Comparison of ENCODE assay signal across 1 cellular context in the genomic region with DNA sequence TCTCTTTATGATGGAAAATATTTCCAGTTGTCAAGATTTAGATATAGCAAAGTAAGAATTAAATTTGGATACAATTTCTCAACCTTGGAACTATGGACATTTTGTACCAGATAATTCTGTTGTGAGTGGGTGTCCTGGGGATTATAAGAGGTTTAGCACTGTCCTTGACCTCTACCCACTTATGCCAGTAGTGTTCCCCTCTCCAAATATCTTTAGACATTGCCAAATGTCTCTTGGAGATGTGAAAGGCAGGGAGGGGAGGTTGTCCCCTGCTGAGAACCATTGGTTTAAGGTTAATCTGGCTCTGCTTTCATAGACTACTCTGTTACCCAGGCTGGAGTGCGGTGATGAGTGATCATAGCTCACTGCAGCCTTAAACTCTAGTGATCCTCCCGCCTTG.
TF ChIP-seq lines count a peak whose summit lies in the region.

A gene (plus strand): TSS at position 244 of the 400 bp plus-strand sequence. CDS start 423 bp downstream, outside the sequence.

TF ChIP-seq in GM23338, 12 proteins besides CTCF, POLR2A, EP300 and RAD21 (continued from another document):
- TF ChIP-seq, protein P1, sequence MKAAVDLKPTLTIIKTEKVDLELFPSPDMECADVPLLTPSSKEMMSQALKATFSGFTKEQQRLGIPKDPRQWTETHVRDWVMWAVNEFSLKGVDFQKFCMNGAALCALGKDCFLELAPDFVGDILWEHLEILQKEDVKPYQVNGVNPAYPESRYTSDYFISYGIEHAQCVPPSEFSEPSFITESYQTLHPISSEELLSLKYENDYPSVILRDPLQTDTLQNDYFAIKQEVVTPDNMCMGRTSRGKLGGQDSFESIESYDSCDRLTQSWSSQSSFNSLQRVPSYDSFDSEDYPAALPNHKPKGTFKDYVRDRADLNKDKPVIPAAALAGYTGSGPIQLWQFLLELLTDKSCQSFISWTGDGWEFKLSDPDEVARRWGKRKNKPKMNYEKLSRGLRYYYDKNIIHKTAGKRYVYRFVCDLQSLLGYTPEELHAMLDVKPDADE (IDR thresholded peaks at IDR 0.05): no peak
- TF ChIP-seq STAT1 (IDR thresholded peaks at IDR 0.05; ENCODE audit: unreplicated experiment) (no peak), JUNB (IDR thresholded peaks at IDR 0.05; ENCODE audit: unreplicated experiment) (no peak), POLR2AphosphoS5 (IDR thresholded peaks at IDR 0.05; ENCODE audit: low read depth) (no peak), ZNF114 (CRISPR knock-in tag; IDR thresholded peaks at IDR 0.05) (no peak), ZNF331 (CRISPR knock-in tag; IDR thresholded peaks at IDR 0.05; ENCODE audit: low read depth) (no peak)
- TF ChIP-seq, protein P2, sequence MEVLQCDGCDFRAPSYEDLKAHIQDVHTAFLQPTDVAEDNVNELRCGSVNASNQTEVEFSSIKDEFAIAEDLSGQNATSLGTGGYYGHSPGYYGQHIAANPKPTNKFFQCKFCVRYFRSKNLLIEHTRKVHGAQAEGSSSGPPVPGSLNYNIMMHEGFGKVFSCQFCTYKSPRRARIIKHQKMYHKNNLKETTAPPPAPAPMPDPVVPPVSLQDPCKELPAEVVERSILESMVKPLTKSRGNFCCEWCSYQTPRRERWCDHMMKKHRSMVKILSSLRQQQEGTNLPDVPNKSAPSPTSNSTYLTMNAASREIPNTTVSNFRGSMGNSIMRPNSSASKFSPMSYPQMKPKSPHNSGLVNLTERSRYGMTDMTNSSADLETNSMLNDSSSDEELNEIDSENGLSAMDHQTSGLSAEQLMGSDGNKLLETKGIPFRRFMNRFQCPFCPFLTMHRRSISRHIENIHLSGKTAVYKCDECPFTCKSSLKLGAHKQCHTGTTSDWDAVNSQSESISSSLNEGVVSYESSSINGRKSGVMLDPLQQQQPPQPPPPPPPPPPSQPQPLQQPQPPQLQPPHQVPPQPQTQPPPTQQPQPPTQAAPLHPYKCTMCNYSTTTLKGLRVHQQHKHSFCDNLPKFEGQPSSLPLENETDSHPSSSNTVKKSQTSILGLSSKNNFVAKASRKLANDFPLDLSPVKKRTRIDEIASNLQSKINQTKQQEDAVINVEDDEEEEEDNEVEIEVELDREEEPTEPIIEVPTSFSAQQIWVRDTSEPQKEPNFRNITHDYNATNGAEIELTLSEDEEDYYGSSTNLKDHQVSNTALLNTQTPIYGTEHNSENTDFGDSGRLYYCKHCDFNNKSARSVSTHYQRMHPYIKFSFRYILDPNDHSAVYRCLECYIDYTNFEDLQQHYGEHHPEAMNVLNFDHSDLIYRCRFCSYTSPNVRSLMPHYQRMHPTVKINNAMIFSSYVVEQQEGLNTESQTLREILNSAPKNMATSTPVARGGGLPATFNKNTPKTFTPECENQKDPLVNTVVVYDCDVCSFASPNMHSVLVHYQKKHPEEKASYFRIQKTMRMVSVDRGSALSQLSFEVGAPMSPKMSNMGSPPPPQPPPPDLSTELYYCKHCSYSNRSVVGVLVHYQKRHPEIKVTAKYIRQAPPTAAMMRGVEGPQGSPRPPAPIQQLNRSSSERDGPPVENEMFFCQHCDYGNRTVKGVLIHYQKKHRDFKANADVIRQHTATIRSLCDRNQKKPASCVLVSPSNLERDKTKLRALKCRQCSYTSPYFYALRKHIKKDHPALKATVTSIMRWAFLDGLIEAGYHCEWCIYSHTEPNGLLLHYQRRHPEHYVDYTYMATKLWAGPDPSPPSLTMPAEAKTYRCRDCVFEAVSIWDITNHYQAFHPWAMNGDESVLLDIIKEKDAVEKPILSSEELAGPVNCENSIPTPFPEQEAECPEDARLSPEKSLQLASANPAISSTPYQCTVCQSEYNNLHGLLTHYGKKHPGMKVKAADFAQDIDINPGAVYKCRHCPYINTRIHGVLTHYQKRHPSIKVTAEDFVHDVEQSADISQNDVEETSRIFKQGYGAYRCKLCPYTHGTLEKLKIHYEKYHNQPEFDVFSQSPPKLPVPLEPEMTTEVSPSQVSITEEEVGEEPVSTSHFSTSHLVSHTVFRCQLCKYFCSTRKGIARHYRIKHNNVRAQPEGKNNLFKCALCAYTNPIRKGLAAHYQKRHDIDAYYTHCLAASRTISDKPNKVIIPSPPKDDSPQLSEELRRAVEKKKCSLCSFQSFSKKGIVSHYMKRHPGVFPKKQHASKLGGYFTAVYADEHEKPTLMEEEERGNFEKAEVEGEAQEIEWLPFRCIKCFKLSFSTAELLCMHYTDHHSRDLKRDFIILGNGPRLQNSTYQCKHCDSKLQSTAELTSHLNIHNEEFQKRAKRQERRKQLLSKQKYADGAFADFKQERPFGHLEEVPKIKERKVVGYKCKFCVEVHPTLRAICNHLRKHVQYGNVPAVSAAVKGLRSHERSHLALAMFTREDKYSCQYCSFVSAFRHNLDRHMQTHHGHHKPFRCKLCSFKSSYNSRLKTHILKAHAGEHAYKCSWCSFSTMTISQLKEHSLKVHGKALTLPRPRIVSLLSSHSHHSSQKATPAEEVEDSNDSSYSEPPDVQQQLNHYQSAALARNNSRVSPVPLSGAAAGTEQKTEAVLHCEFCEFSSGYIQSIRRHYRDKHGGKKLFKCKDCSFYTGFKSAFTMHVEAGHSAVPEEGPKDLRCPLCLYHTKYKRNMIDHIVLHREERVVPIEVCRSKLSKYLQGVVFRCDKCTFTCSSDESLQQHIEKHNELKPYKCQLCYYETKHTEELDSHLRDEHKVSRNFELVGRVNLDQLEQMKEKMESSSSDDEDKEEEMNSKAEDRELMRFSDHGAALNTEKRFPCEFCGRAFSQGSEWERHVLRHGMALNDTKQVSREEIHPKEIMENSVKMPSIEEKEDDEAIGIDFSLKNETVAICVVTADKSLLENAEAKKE (CRISPR knock-in tag; IDR thresholded peaks at IDR 0.05): no peak
- TF ChIP-seq, protein P3, sequence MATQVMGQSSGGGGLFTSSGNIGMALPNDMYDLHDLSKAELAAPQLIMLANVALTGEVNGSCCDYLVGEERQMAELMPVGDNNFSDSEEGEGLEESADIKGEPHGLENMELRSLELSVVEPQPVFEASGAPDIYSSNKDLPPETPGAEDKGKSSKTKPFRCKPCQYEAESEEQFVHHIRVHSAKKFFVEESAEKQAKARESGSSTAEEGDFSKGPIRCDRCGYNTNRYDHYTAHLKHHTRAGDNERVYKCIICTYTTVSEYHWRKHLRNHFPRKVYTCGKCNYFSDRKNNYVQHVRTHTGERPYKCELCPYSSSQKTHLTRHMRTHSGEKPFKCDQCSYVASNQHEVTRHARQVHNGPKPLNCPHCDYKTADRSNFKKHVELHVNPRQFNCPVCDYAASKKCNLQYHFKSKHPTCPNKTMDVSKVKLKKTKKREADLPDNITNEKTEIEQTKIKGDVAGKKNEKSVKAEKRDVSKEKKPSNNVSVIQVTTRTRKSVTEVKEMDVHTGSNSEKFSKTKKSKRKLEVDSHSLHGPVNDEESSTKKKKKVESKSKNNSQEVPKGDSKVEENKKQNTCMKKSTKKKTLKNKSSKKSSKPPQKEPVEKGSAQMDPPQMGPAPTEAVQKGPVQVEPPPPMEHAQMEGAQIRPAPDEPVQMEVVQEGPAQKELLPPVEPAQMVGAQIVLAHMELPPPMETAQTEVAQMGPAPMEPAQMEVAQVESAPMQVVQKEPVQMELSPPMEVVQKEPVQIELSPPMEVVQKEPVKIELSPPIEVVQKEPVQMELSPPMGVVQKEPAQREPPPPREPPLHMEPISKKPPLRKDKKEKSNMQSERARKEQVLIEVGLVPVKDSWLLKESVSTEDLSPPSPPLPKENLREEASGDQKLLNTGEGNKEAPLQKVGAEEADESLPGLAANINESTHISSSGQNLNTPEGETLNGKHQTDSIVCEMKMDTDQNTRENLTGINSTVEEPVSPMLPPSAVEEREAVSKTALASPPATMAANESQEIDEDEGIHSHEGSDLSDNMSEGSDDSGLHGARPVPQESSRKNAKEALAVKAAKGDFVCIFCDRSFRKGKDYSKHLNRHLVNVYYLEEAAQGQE (IDR thresholded peaks at IDR 0.05; ENCODE audit: unreplicated experiment): no peak
